In the genomic region with DNA sequence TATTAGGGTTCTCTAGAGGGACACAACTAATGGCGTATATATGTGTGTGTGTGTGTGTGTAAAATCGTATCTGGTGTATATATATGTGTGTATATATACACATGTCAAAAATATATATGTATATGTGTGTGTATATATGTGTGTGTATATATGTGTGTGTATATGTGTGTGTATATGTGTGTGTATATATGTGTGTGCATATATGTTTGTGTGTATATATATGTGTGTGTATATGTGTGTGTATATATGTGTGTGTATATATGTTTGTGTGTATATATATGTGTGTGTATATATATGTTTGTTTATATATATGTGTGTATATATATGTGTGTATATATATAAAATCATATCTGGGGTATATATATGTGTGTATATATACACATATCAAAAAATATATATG, we compare ENCODE assay signal across 2 cellular contexts.
TF ChIP-seq lines count a peak whose summit lies in the region.

No MANE protein-coding gene starts in this region.

TF ChIP-seq in A549, 52 proteins besides CTCF, POLR2A, EP300 and RAD21 (continued from another document):
- no peak for TF ChIP-seq CEBPB (IDR thresholded peaks at IDR 0.05)
- no peak for TF ChIP-seq PHF8 (IDR thresholded peaks at IDR 0.05; ENCODE audit: borderline replicate concordance, low read depth)
- TF ChIP-seq, protein P1, sequence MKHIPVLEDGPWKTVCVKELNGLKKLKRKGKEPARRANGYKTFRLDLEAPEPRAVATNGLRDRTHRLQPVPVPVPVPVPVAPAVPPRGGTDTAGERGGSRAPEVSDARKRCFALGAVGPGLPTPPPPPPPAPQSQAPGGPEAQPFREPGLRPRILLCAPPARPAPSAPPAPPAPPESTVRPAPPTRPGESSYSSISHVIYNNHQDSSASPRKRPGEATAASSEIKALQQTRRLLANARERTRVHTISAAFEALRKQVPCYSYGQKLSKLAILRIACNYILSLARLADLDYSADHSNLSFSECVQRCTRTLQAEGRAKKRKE (CRISPR knock-in tag; IDR thresholded peaks at IDR 0.05; ENCODE audit: low read depth), result no peak
- no peak for TF ChIP-seq GATA3 (IDR thresholded peaks at IDR 0.05; ENCODE audit: borderline replicate concordance)
- TF ChIP-seq MAZ (IDR thresholded peaks at IDR 0.05; ENCODE audit: borderline replicate concordance, low read depth, low read length), result no peak
- TF ChIP-seq, protein P2, sequence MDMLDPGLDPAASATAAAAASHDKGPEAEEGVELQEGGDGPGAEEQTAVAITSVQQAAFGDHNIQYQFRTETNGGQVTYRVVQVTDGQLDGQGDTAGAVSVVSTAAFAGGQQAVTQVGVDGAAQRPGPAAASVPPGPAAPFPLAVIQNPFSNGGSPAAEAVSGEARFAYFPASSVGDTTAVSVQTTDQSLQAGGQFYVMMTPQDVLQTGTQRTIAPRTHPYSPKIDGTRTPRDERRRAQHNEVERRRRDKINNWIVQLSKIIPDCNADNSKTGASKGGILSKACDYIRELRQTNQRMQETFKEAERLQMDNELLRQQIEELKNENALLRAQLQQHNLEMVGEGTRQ (IDR thresholded peaks at IDR 0.05), result no peak
- TF ChIP-seq, protein P3, sequence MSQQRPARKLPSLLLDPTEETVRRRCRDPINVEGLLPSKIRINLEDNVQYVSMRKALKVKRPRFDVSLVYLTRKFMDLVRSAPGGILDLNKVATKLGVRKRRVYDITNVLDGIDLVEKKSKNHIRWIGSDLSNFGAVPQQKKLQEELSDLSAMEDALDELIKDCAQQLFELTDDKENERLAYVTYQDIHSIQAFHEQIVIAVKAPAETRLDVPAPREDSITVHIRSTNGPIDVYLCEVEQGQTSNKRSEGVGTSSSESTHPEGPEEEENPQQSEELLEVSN (IDR thresholded peaks at IDR 0.05; ENCODE audit: borderline replicate concordance, low read depth), result no peak
- no peak for TF ChIP-seq SMC3 (IDR thresholded peaks at IDR 0.05)

TF ChIP-seq in HEK293, 187 proteins besides CTCF, POLR2A, EP300 and RAD21 (continued from another document):
- TF ChIP-seq, protein P4, sequence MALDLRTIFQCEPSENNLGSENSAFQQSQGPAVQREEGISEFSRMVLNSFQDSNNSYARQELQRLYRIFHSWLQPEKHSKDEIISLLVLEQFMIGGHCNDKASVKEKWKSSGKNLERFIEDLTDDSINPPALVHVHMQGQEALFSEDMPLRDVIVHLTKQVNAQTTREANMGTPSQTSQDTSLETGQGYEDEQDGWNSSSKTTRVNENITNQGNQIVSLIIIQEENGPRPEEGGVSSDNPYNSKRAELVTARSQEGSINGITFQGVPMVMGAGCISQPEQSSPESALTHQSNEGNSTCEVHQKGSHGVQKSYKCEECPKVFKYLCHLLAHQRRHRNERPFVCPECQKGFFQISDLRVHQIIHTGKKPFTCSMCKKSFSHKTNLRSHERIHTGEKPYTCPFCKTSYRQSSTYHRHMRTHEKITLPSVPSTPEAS (tag by site-specific recombination; IDR thresholded peaks at IDR 0.05), result peak; percentile 90
- TF ChIP-seq ZNF174 (tag by site-specific recombination; IDR thresholded peaks at IDR 0.05), result no peak
- no peak for TF ChIP-seq REPIN1 (tag by site-specific recombination; IDR thresholded peaks at IDR 0.05; ENCODE audit: low read depth)
- no peak for TF ChIP-seq SETDB1 (IDR thresholded peaks at IDR 0.05; ENCODE audit: insufficient read length, low read length)
